In genomic region chr17:35578929-35579448, GRCh38 we compare ENCODE assay signal across 8 cellular contexts. TPM values are rescaled to one million over a fixed set of nuclear protein-coding genes. Genes with fewer than 3 reads are reported as not detected.
A peak's percentile ranks its signal among the peaks of the same experiment; 100 is the strongest.
DNase-seq lines count a peak whose midpoint lies in the region; TF ChIP-seq lines count a peak whose summit lies in the region.

No MANE protein-coding gene starts in this region.

- intact Hi-C loops in prostate gland (cut with DNase I) = loop anchor here (1.0 to 5.0 kb wide), 2 partner anchors 8 to 1322 kb away; partner anchors contain the start of genes AP2B1 and CCL2

- TF ChIP-seq POLR2A in prostate gland (IDR thresholded peaks at IDR 0.05) = no peak

- POLR2A ChIA-PET in RWPE1 (lab: Yijun Ruan, JAX; ENCODE audit: low non-redundant PET) = interaction anchor here (0.9 to 1.5 kb wide), 2 partner anchors 8 to 9 kb away, joined by 4 to 5 read pairs; partner anchors contain the start of gene AP2B1

- TF ChIP-seq CTCF in RWPE1 (conservative IDR thresholded peaks at IDR 0.05; ENCODE audit: low read depth) (no peak), prostate gland (IDR thresholded peaks at IDR 0.05) (no peak)

- H3K27ac ChIP-seq in RWPE1 = peak overlapping the region; percentile 84
- H3K27ac ChIP-seq in esophagus (ENCODE audit: low read depth in 2 of 2, low read length in 1 of 2) = peak overlapping the region; percentile 84 to 85
- peak overlapping the region; percentile 73 to 79 for H3K27ac ChIP-seq in prostate gland

- no peaks in the 10 kb centered on the region for H3K4me1 ChIP-seq in esophagus (ENCODE audit: control insufficient read depth in 2 of 2, insufficient read depth in 2 of 2, low read length in 1 of 2)
- no peaks in the 10 kb centered on the region for H3K4me1 ChIP-seq in prostate gland (replicated peaks)

- H3K27me3 ChIP-seq in esophagus (ENCODE audit: control insufficient read depth in 1 of 2, insufficient read depth in 2 of 2, low read length in 2 of 2) (no peaks in the 10 kb centered on the region), prostate gland (replicated peaks; ENCODE audit: insufficient read depth) (no peaks in the 10 kb centered on the region)

- peak overlapping the region; percentile 91 for H3K4me3 ChIP-seq in GM08714 (ENCODE audit: low read length)
- H3K4me3 ChIP-seq in esophagus (ENCODE audit: low read depth in 1 of 2, low read length in 2 of 2) = peak overlapping the region; percentile 71 to 76
- H3K4me3 ChIP-seq in prostate gland = peak overlapping the region; percentile 57 to 58

- WGBS in esophagus, 2 donors = 5 to 7% methylated on average over 12 of the region's 12 CpGs
- 4% methylated on average over 12 of the region's 12 CpGs for WGBS in prostate gland

- no peaks in the 10 kb centered on the region for H3K36me3 ChIP-seq in esophagus (ENCODE audit: control insufficient read depth in 2 of 2, insufficient read depth in 2 of 2, low read length in 1 of 2)
- no peaks in the 10 kb centered on the region for H3K36me3 ChIP-seq in prostate gland

- peak; percentile 9 for DNase-seq in RWPE1 (ENCODE audit: low spot score)
- no peak for DNase-seq in prostate gland (ENCODE audit: low spot score)
- DNase-seq in NCI-H446 (lab: John Stamatoyannopoulos, UW) = no peak
- no peak for DNase-seq in glomerular visceral epithelial cell (ENCODE audit: extremely low spot score)
- DNase-seq in stimulated activated CD4-positive, alpha-beta T cell treated with anti-CD3 and anti-CD28 coated beads, Interleukin-12 subunit alpha, Interleukin-12 subunit beta, amount 100 ng/mL, for 4 hours = no peak
- DNase-seq in UCSD-AML1 (lab: John Stamatoyannopoulos, UW; ENCODE audit: unreplicated experiment) = no peak

- CTCF ChIA-PET in RWPE1 (lab: Yijun Ruan, JAX) = interaction anchor here (1.4 kb wide), 1 partner anchor 40 kb away, joined by 3 read pairs; no protein-coding TSS in a partner anchor

- H3K9me3 ChIP-seq in esophagus (ENCODE audit: control insufficient read depth in 2 of 2, insufficient read depth in 1 of 2, low read depth in 1 of 2, low read length in 1 of 2) (no peaks in the 10 kb centered on the region), prostate gland (no peaks in the 10 kb centered on the region)

RNA-seq across cellular contexts. Expression of gene PEX12, which starts 0.6 kb away (rescaled TPM):
- 1 to 10 TPM; 2.4 TPM for polyA plus RNA-seq in esophagus
- total RNA-seq in prostate gland = 10 to 100 TPM in 1 of 2 donors, 1 to 10 TPM in 1; 9.4 to 11.6 TPM

RNA-seq across cellular contexts. Expression of gene AP2B1, which starts 8.1 kb away (rescaled TPM):
- polyA plus RNA-seq in esophagus = 10 to 100 TPM; 13.2 to 14.3 TPM
- total RNA-seq in prostate gland = 10 to 100 TPM; 66.8 to 92.9 TPM

RNA-seq across cellular contexts. Expression of gene SLFN14, which starts 18.4 kb away (rescaled TPM):
- polyA plus RNA-seq in esophagus = not detected
- total RNA-seq in prostate gland = not detected

RNA-seq across cellular contexts. Expression of gene SLFN12L, which starts 41.5 kb away (rescaled TPM):
- under 1 TPM; 0.25 to 0.55 TPM for polyA plus RNA-seq in esophagus
- 1 to 10 TPM in 1 of 2 donors, under 1 TPM in 1; 0.23 to 1.2 TPM for total RNA-seq in prostate gland
